ENCODE assay signal across 28 cellular contexts in the genomic region with DNA sequence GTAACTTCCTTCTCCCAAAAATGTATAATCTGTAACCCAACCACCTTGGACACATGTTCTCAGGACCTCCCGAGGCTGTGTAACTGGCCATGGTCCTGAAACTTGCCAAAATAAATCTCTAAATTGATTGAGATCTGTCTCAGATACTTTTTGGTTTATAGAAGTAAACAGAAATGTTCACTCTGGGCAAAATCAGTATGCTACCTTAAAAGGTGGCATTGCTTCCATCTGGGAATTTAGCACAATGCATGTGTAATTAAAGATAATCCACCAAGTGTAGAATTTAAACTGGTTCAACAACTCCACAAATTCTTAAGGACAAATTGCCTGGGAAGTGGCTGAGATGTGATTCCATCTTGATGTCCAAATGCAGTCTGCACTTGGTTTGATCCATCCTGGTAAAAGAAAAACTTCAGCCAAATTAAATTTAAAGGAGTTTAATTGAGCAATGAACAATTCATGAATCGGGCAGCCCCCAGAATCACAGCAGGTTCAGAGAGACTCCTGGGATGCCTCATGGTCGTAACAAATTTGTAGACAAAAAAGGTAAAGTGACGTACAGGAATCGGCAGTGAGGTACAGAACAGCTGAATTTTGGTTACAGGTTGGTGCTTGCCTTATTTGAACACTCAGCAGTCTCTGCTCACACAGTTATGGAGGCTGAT.
DNase-seq lines count a peak whose midpoint lies in the region; ATAC-seq, FAIRE-seq and TF ChIP-seq lines count a peak whose summit lies in the region.
"Had no signal": no experiment of that assay in that cellular context is flagged by ENCODE, and none has a peak within 500 bp of the region (broad histone marks: within the 10 kb centered on the region; RNA-seq: fewer than 3 reads in every experiment).

No MANE protein-coding gene starts in this region.

- DNase-seq in HepG2 (ENCODE audit: low spot score) (no peak), right lobe of liver (no peak), endothelial cell (ENCODE audit: low spot score) (peak; percentile 10), OCI-M2 (lab: John Stamatoyannopoulos, UW; ENCODE audit: unreplicated experiment) (no peak), iPS-NIHi11 (ENCODE audit: low spot score) (no peak), left colon (no peak), esophagus squamous epithelium (lab: John Stamatoyannopoulos, UW) (no peak)
- DNase-seq: activated CD4-positive, CD25-positive, alpha-beta regulatory T cell treated with anti-CD3 and anti-CD28 coated beads, Interleukin-2, amount 50 U/mL, for 72 hours; activated CD8-positive, alpha-beta T cell treated with anti-CD3 and anti-CD28 coated beads for 36 hours; aorta; CD8-positive, alpha-beta T cell; gastrocnemius medialis; KG1; left cardiac atrium; naive thymus-derived CD4-positive, alpha-beta T cell; NCI-H524; NK-92 treated with Interleukin-12 subunit alpha and Interleukin-12 subunit beta, amount 100 ng/mL, for 24 hours; stimulated activated CD4-positive, alpha-beta T cell treated with anti-CD3 and anti-CD28 coated beads, Interleukin-2, amount 100 ng/mL, for 24 hours; stomach; thyroid gland had no signal

- no TSS peak for BruUV-seq in HepG2 (replicated peaks; lab: Mats Ljungman, UMichigan)

- H2AFZ ChIP-seq in HepG2 (ENCODE audit: low read length), result no peak overlapping the region

- no peak overlapping the region for H3K4me3 Mint-ChIP-seq in endothelial cell (ENCODE audit: unreplicated experiment)
- H3K4me3 Mint-ChIP-seq: activated CD8-positive, alpha-beta T cell treated with anti-CD3 and anti-CD28 coated beads for 36 hours; activated naive CD8-positive, alpha-beta T cell; CD8-positive, alpha-beta T cell; naive thymus-derived CD4-positive, alpha-beta T cell had no signal

- no peak for TF ChIP-seq POLR2A in HepG2 (IDR thresholded peaks at IDR 0.05; ENCODE audit: insufficient read depth in 1 of 2, low read depth in 2 of 2, low read length in 2 of 2)
- TF ChIP-seq POLR2A in right lobe of liver (IDR thresholded peaks at IDR 0.05), result no peak
- no peak for TF ChIP-seq POLR2A in esophagus squamous epithelium (IDR thresholded peaks at IDR 0.05)

- no peaks in the 10 kb centered on the region for H3K4me1 Mint-ChIP-seq in endothelial cell (ENCODE audit: unreplicated experiment)

- peaks cover 1% of the 10 kb centered on the region for H3K27me3 Mint-ChIP-seq in endothelial cell (ENCODE audit: unreplicated experiment)

- no peak for FAIRE-seq in HepG2 (lab: Jason Lieb, UNC)
- FAIRE-seq: GM19239, RCC 7860 had no signal

- H3K79me2 ChIP-seq in HepG2 (ENCODE audit: insufficient read depth, low read length), result no peaks in the 10 kb centered on the region

- H3K27me3 ChIP-seq in HepG2 (ENCODE audit: control insufficient read depth in 1 of 2, insufficient read depth in 2 of 2, low read length in 2 of 2) (no peaks in the 10 kb centered on the region; a peak in 1 of 5 replicates), right lobe of liver (no peaks in the 10 kb centered on the region), esophagus squamous epithelium (peaks cover 0 to 8% (median 0%) of the 10 kb centered on the region in 4 donors)
- H3K27me3 ChIP-seq: cardiac muscle cell, SJCRH30, thyroid gland, vagina had no signal

- H3K9me3 ChIP-seq in HepG2 (ENCODE audit: low read length), result no peaks in the 10 kb centered on the region
- no peaks in the 10 kb centered on the region for H3K9me3 ChIP-seq in right lobe of liver
- H3K9me3 ChIP-seq in esophagus squamous epithelium, result no peaks in the 10 kb centered on the region
- H3K9me3 ChIP-seq: gastrocnemius medialis, SJCRH30, stomach, thyroid gland, vagina had no signal

- in situ Hi-C loops in HepG2 (cut with HindIII; ENCODE audit: extremely low pct_ligation_motif_present, low pct_unique_long_range_greater_than_20kb), result no loop called here

- H3K36me3 ChIP-seq in HepG2 (replicated peaks in 1 of 2; ENCODE audit: control insufficient read depth in 1 of 2, insufficient read depth in 2 of 2, low read length in 2 of 2) (no peaks in the 10 kb centered on the region), right lobe of liver (no peaks in the 10 kb centered on the region), esophagus squamous epithelium (no peaks in the 10 kb centered on the region)
- H3K36me3 ChIP-seq: cardiac muscle cell, gastrocnemius medialis, SJCRH30, stomach, thyroid gland, vagina had no signal

- no peak overlapping the region for H3K9ac ChIP-seq in HepG2 (ENCODE audit: insufficient read depth, low read depth, low read length)

- no peak overlapping the region for H3K27ac Mint-ChIP-seq in endothelial cell (ENCODE audit: unreplicated experiment)
- H3K27ac Mint-ChIP-seq: activated CD8-positive, alpha-beta T cell treated with anti-CD3 and anti-CD28 coated beads for 36 hours; activated naive CD8-positive, alpha-beta T cell; activated T-helper 2 cell treated with anti-CD3 and anti-CD28 coated beads, Interferon-gamma antibody, Interleukin-2, Interleukin-4, amounts not matched to agents 10 μg/mL and 5 μg/mL and 100 μg/mL, durations not matched to agents 14 hours and 24 hours and 36 hours; CD8-positive, alpha-beta T cell; naive thymus-derived CD4-positive, alpha-beta T cell had no signal

- no peaks in the 10 kb centered on the region for H3K4me1 ChIP-seq in HepG2 (ENCODE audit: insufficient read depth, low read length)
- H3K4me1 ChIP-seq in right lobe of liver, result no peaks in the 10 kb centered on the region
- no peaks in the 10 kb centered on the region for H3K4me1 ChIP-seq in esophagus squamous epithelium
- H3K4me1 ChIP-seq: gastrocnemius medialis, SJCRH30, stomach, thyroid gland, vagina had no signal

- H3K27ac ChIP-seq in HepG2 (ENCODE audit: extremely low read length, insufficient read depth, low read length) (no peak overlapping the region), right lobe of liver (no peak overlapping the region), esophagus squamous epithelium (no peak overlapping the region)
- H3K27ac ChIP-seq: cardiac muscle cell, gastrocnemius medialis, SJCRH30, stomach, thyroid gland, vagina had no signal

- no peak overlapping the region for H3K4me3 ChIP-seq in HepG2 (replicated peaks in 1 of 3; ENCODE audit: insufficient read depth in 1 of 3, low read depth in 2 of 3, low read length in 3 of 3)
- H3K4me3 ChIP-seq in right lobe of liver, result no peak overlapping the region
- no peak overlapping the region for H3K4me3 ChIP-seq in esophagus squamous epithelium
- H3K4me3 ChIP-seq: cardiac muscle cell, gastrocnemius medialis, SJCRH30, stomach, thyroid gland, vagina had no signal

- no peak for TF ChIP-seq RAD21 in HepG2 (CRISPR knock-in tag; IDR thresholded peaks at IDR 0.05)

- intact Hi-C loops in HepG2 (cut with micrococcal nuclease; ENCODE audit: unreplicated experiment), result no loop called here
- intact Hi-C loops in right lobe of liver (cut with DNase I), result no loop called here
- intact Hi-C loops in left colon (cut with DNase I, micrococcal nuclease), result no loop called here
- intact Hi-C loops in esophagus squamous epithelium (cut with DNase I), result no loop called here

- TF ChIP-seq CTCF in HepG2 (CRISPR knock-in tag; IDR thresholded peaks at IDR 0.05) (no peak), right lobe of liver (IDR thresholded peaks at IDR 0.05) (no peak), endothelial cell (IDR thresholded peaks at IDR 0.05; ENCODE audit: unreplicated experiment) (no peak), esophagus squamous epithelium (IDR thresholded peaks at IDR 0.05) (no peak)

- CTCF ChIA-PET in HepG2 (lab: Yijun Ruan, JAX; ENCODE audit: low intra/inter-chr PET ratio, low total read pairs), result no interaction called here

- POLR2A ChIA-PET in HepG2 (lab: Yijun Ruan, JAX), result no interaction called here

- ATAC-seq in HepG2 (no peak), right lobe of liver (no peak), left colon (no peak)
- ATAC-seq: activated CD8-positive, alpha-beta T cell treated with anti-CD3 and anti-CD28 coated beads for 36 hours; CD8-positive, alpha-beta T cell; gastrocnemius medialis; left cardiac atrium; naive thymus-derived CD4-positive, alpha-beta T cell had no signal

- TF ChIP-seq EP300 in HepG2 (IDR thresholded peaks at IDR 0.05; ENCODE audit: low read depth in 2 of 2, low read length in 2 of 2) (no peak), HepG2 (CRISPR knock-in tag; IDR thresholded peaks at IDR 0.05; ENCODE audit: borderline replicate concordance) (no peak)

- H3K9me3 Mint-ChIP-seq in endothelial cell (ENCODE audit: unreplicated experiment), result no peaks in the 10 kb centered on the region
- H3K9me3 Mint-ChIP-seq: activated CD8-positive, alpha-beta T cell treated with anti-CD3 and anti-CD28 coated beads for 36 hours; activated T-helper 2 cell treated with anti-CD3 and anti-CD28 coated beads, Interferon-gamma antibody, Interleukin-2, Interleukin-4, amounts not matched to agents 10 μg/mL and 5 μg/mL and 100 μg/mL, durations not matched to agents 14 hours and 24 hours and 36 hours; CD8-positive, alpha-beta T cell had no signal

- H3K4me2 ChIP-seq in HepG2 (ENCODE audit: low read depth, low read length), result no peak overlapping the region

- no peaks in the 10 kb centered on the region for H3K36me3 Mint-ChIP-seq in endothelial cell (ENCODE audit: low read depth, unreplicated experiment)
- H3K36me3 Mint-ChIP-seq: activated naive CD8-positive, alpha-beta T cell; CD8-positive, alpha-beta T cell; naive thymus-derived CD4-positive, alpha-beta T cell had no signal

- WGBS in HepG2 (ENCODE audit: low lambda C conversion rate), result 12% methylated on average over 5 of the region's 5 CpGs
- 52% methylated on average over 5 of the region's 5 CpGs for WGBS in right lobe of liver (ENCODE audit: insufficient coverage, low coverage, low lambda C conversion rate, missing lambda C conversion rate)
- 67 to 79% methylated on average over 5 of the region's 5 CpGs for WGBS in esophagus squamous epithelium, 2 donors

- no peaks in the 10 kb centered on the region for H4K20me1 ChIP-seq in HepG2 (ENCODE audit: insufficient read depth, low read length)

TF ChIP-seq in PFSK-1, 5 proteins besides CTCF, POLR2A, EP300 and RAD21 (continues in another document):
- no peak for TF ChIP-seq TAF1 (IDR thresholded peaks at IDR 0.05; ENCODE audit: borderline replicate concordance, insufficient read depth, low read length)
